Comparison of ENCODE assay signal across 16 cellular contexts in genomic region chr2:241641631-241642030, GRCh38. TPM values are rescaled to one million over a fixed set of nuclear protein-coding genes. Genes with fewer than 3 reads are reported as not detected.
DNase-seq lines count a peak whose midpoint lies in the region; ATAC-seq and TF ChIP-seq lines count a peak whose summit lies in the region.
"Had no signal": no experiment of that assay in that cellular context is flagged by ENCODE, and none has a peak within 500 bp of the region (broad histone marks: within the 10 kb centered on the region; RNA-seq: fewer than 3 reads in every experiment).

No MANE protein-coding gene starts in this region.

- H3K4me1 Mint-ChIP-seq in GM23338: peaks cover 26% of the 10 kb centered on the region
- peaks cover 16% of the 10 kb centered on the region for H3K4me1 Mint-ChIP-seq in endothelial cell (ENCODE audit: unreplicated experiment)

- WGBS in trophoblast cell (ENCODE audit: extremely low coverage, insufficient coverage, insufficient read length): no CpG with 5 or more reads among the region's 2 CpGs

- peaks cover 15% of the 10 kb centered on the region for H3K27me3 Mint-ChIP-seq in GM23338 (ENCODE audit: insufficient read depth, low read depth, poor library complexity)
- H3K27me3 Mint-ChIP-seq in endothelial cell (ENCODE audit: unreplicated experiment): no peaks in the 10 kb centered on the region

- H3F3A ChIP-seq in GM23338 (replicated peaks; ENCODE audit: low read depth): 0 out of 2 replicates have a peak, but pooled peaks cover 6% of the 10 kb centered on the region

- H3K14ac ChIP-seq in trophoblast cell (ENCODE audit: low read length): no peak overlapping the region

- peaks cover 22% of the 10 kb centered on the region for H3K9me3 Mint-ChIP-seq in GM23338
- H3K9me3 Mint-ChIP-seq in endothelial cell (ENCODE audit: unreplicated experiment): no peaks in the 10 kb centered on the region

- no peak overlapping the region for H4K8ac ChIP-seq in trophoblast cell (ENCODE audit: low read depth, low read length)

- H3K27ac ChIP-seq in GM23338 (ENCODE audit: low read depth): peak overlapping the region; percentile 34; the same call in 1 of the 2 replicates
- H3K27ac ChIP-seq in SK-N-MC: peak overlapping the region; percentile 78; the same call in 1 of the 2 replicates
- no peak overlapping the region for H3K27ac ChIP-seq in trophoblast cell (ENCODE audit: low read depth, low read length)

- peaks cover 9% of the 10 kb centered on the region for H3K79me1 ChIP-seq in trophoblast cell (ENCODE audit: low read length)

- no peaks in the 10 kb centered on the region for H3K9me2 ChIP-seq in GM23338 (ENCODE audit: insufficient read depth)

- H3K27ac Mint-ChIP-seq in GM23338 (no peak overlapping the region), endothelial cell (ENCODE audit: unreplicated experiment) (no peak overlapping the region)

- peaks cover 42% of the 10 kb centered on the region for H3K36me3 Mint-ChIP-seq in GM23338 (ENCODE audit: low read depth)
- H3K36me3 Mint-ChIP-seq in endothelial cell (ENCODE audit: low read depth, unreplicated experiment): peaks cover 27% of the 10 kb centered on the region

- no peak for TF ChIP-seq CTCF in GM23338 (conservative IDR thresholded peaks at IDR 0.05; ENCODE audit: low read depth in 2 of 2)
- TF ChIP-seq CTCF in endothelial cell (IDR thresholded peaks at IDR 0.05; ENCODE audit: unreplicated experiment): no peak

- no peak overlapping the region for H2BK5ac ChIP-seq in trophoblast cell (ENCODE audit: low read depth, low read length, poor library complexity)

- H3K27me3 ChIP-seq in GM23338 (ENCODE audit: insufficient read depth) (no peaks in the 10 kb centered on the region), trophoblast cell (ENCODE audit: insufficient read depth, low read length) (no peaks in the 10 kb centered on the region)
- H3K27me3 ChIP-seq: MG63 had no signal

- H3K9ac ChIP-seq in SK-N-MC (ENCODE audit: insufficient read length) (no peak overlapping the region), trophoblast cell (ENCODE audit: low read length) (no peak overlapping the region)

- H3K4me1 ChIP-seq in GM23338 (ENCODE audit: insufficient read depth) (peaks cover 17% of the 10 kb centered on the region), trophoblast cell (ENCODE audit: control insufficient read depth in 1 of 2, insufficient read depth in 2 of 2, low read length in 2 of 2) (peaks cover 2 to 6% of the 10 kb centered on the region in 2 experiments)

- H4K91ac ChIP-seq in trophoblast cell (ENCODE audit: low read depth, low read length): no peak overlapping the region

- DNase-seq in GM23338 (ENCODE audit: low spot score): no peak
- no peak for DNase-seq in SK-N-MC (ENCODE audit: low read depth, low spot score)
- DNase-seq in endothelial cell (ENCODE audit: low spot score): no peak
- no peak for DNase-seq in trophoblast cell
- no peak for DNase-seq in GM19238 (ENCODE audit: insufficient read length, low spot score)
- DNase-seq in SHP77 (lab: John Stamatoyannopoulos, UW): no peak
- DNase-seq: activated gamma-delta T cell; AML-193; cerebellar nuclear complex; effector CD8-positive, alpha-beta T cell; GOT3; left cardiac atrium; MG63; nucleus accumbens had no signal

- H2AFZ ChIP-seq in GM23338 (no peak overlapping the region), trophoblast cell (ENCODE audit: insufficient read depth, low read length, poor library complexity) (no peak overlapping the region)

- peaks cover 57% of the 10 kb centered on the region for H4K20me1 ChIP-seq in GM23338 (replicated peaks; ENCODE audit: insufficient read depth)

- no peak overlapping the region; the same call in 2 of the 3 replicates for H3K4me3 Mint-ChIP-seq in GM23338
- peak overlapping the region; percentile 33 for H3K4me3 Mint-ChIP-seq in endothelial cell (ENCODE audit: unreplicated experiment)

- no peak overlapping the region for H2AK5ac ChIP-seq in trophoblast cell (ENCODE audit: low read length)

- ATAC-seq in GM23338: no peak
- ATAC-seq in GM18505 (IDR thresholded peaks at IDR 0.05; ENCODE audit: unreplicated experiment): no peak
- ATAC-seq: activated CD4-positive, CD25-positive, alpha-beta regulatory T cell treated with anti-CD3 and anti-CD28 coated beads, Interleukin-2, amount 50 U/mL, for 24 hours; left cardiac atrium had no signal

- H2BK12ac ChIP-seq in trophoblast cell (ENCODE audit: low read length): no peak overlapping the region

- H3K4me3 ChIP-seq in GM23338 (peak overlapping the region; percentile 8; the same call in 1 of the 2 replicates), SK-N-MC (no peak overlapping the region), trophoblast cell (ENCODE audit: low read depth, low read length) (no peak overlapping the region)
- H3K4me3 ChIP-seq: MG63 had no signal

- H3K36me3 ChIP-seq in GM23338 (ENCODE audit: insufficient read depth) (peaks cover 14% of the 10 kb centered on the region), SK-N-MC (ENCODE audit: insufficient read depth, low read length) (peaks cover 10% of the 10 kb centered on the region), trophoblast cell (ENCODE audit: control insufficient read depth in 1 of 2, insufficient read depth in 2 of 2, low read length in 2 of 2) (peaks cover 6 to 12% of the 10 kb centered on the region in 2 experiments)

- peak overlapping the region; percentile 26 for H3K4ac ChIP-seq in trophoblast cell (ENCODE audit: low read depth, low read length)

- H3K18ac ChIP-seq in trophoblast cell (ENCODE audit: low read length): no peak overlapping the region

- H4K12ac ChIP-seq in trophoblast cell (ENCODE audit: low read depth, low read length): no peak overlapping the region

- no peak overlapping the region for H3K23ac ChIP-seq in trophoblast cell (ENCODE audit: low read length)

- H3K79me2 ChIP-seq in GM23338 (replicated peaks; ENCODE audit: insufficient read depth) (peaks cover 88% of the 10 kb centered on the region), trophoblast cell (ENCODE audit: control insufficient read depth, insufficient read depth, low read length, poor library complexity) (peaks cover 10% of the 10 kb centered on the region)

- peak overlapping the region; percentile 50 for H3K4me2 ChIP-seq in GM23338
- H3K4me2 ChIP-seq in trophoblast cell (ENCODE audit: low read length): no peak overlapping the region

- no peak for TF ChIP-seq POLR2A in GM18505 (IDR thresholded peaks at IDR 0.05; ENCODE audit: borderline replicate concordance, extremely low read depth, insufficient read depth, insufficient read length)

- no peaks in the 10 kb centered on the region for H3K9me3 ChIP-seq in SK-N-MC (ENCODE audit: low read depth, low read length)
- H3K9me3 ChIP-seq in trophoblast cell (ENCODE audit: insufficient read depth, low read depth, low read length): peaks cover 2% of the 10 kb centered on the region
- H3K9me3 ChIP-seq: MG63 had no signal

- H2BK120ac ChIP-seq in trophoblast cell (ENCODE audit: insufficient read depth, low read length, poor library complexity): no peak overlapping the region

TF ChIP-seq in GM23338, 12 proteins besides CTCF, POLR2A, EP300 and RAD21 (continues in another document):
- TF ChIP-seq NANOG (IDR thresholded peaks at IDR 0.05; ENCODE audit: borderline replicate concordance) (no peak), EZH2phosphoT487 (IDR thresholded peaks at IDR 0.05; ENCODE audit: unreplicated experiment) (no peak), POLR2AphosphoS5 (IDR thresholded peaks at IDR 0.05; ENCODE audit: low read depth) (no peak)

RNA-seq across cellular contexts. Expression of gene ATG4B, which starts 4.1 kb away (rescaled TPM):
- total RNA-seq in GM23338 (2014; rRNA removed; shearing (Covaris generic)): 102 and 103 TPM in 2 replicates
- 104 and 116 TPM in 2 replicates for polyA plus RNA-seq in GM23338 (2016; fragmentation: Nextera tagmentation; extraction: Ambion mirVana)
- total RNA-seq in endothelial cell (ENCODE audit: unreplicated experiment): 124 TPM
- 76.3 and 77.4 TPM in 2 replicates for polyA plus RNA-seq in trophoblast cell (2013)

RNA-seq across cellular contexts. Expression of gene THAP4, which starts 4.7 kb away (rescaled TPM):
- total RNA-seq in GM23338 (2014; rRNA removed; shearing (Covaris generic)): 80.4 and 81.6 TPM in 2 replicates
- polyA plus RNA-seq in GM23338 (2016; fragmentation: Nextera tagmentation; extraction: Ambion mirVana): 62.9 and 74.0 TPM in 2 replicates
- 42.5 TPM for total RNA-seq in endothelial cell (ENCODE audit: unreplicated experiment)
- polyA plus RNA-seq in trophoblast cell (2013): 45.4 and 47.2 TPM in 2 replicates

RNA-seq across cellular contexts. Expression of gene DTYMK, which starts 45.0 kb away (rescaled TPM):
- total RNA-seq in GM23338 (2014; rRNA removed; shearing (Covaris generic)): 38.9 and 55.4 TPM in 2 replicates
- 65.4 and 69.5 TPM in 2 replicates for polyA plus RNA-seq in GM23338 (2016; fragmentation: Nextera tagmentation; extraction: Ambion mirVana)
- 42.3 TPM for total RNA-seq in endothelial cell (ENCODE audit: unreplicated experiment)
- 37.3 and 38.1 TPM in 2 replicates for polyA plus RNA-seq in trophoblast cell (2013)
